8 cellular contexts compared by ENCODE assay signal in genomic region chr20:9392892-9393857, GRCh38.
DNase-seq lines count a peak whose midpoint lies in the region; ATAC-seq and TF ChIP-seq lines count a peak whose summit lies in the region.

No MANE protein-coding gene starts in this region.

- H3K4me3 ChIP-seq in Caco-2 (ENCODE audit: low read depth, low read length) (no peak overlapping the region), parathyroid adenoma (ENCODE audit: low read depth, low read length) (no peak overlapping the region)
- H3K4me3 ChIP-seq in effector memory CD4-positive, alpha-beta T cell (ENCODE audit: insufficient read depth, low read depth, low read length, poor library complexity, severe bottlenecking) = no peak overlapping the region

- H3K36me3 ChIP-seq in Caco-2 (ENCODE audit: control insufficient read depth, insufficient read depth, low read length) (no peaks in the 10 kb centered on the region), parathyroid adenoma (ENCODE audit: control insufficient read depth, insufficient read depth, low read length) (no peaks in the 10 kb centered on the region)
- no peaks in the 10 kb centered on the region for H3K36me3 ChIP-seq in effector memory CD4-positive, alpha-beta T cell (ENCODE audit: control insufficient read depth, insufficient read depth, low read length)

- peaks cover 6% of the 10 kb centered on the region for H3K27me3 Mint-ChIP-seq in Caco-2 (ENCODE audit: insufficient read depth, unreplicated experiment)

- no peaks in the 10 kb centered on the region for H3K9me3 Mint-ChIP-seq in Caco-2 (ENCODE audit: unreplicated experiment)

- H3K27me3 ChIP-seq in Caco-2 (replicated peaks; ENCODE audit: control insufficient read depth, insufficient read depth, low read length) = no peaks in the 10 kb centered on the region
- no peaks in the 10 kb centered on the region for H3K27me3 ChIP-seq in parathyroid adenoma (ENCODE audit: control insufficient read depth, insufficient read depth, low read length)
- no peaks in the 10 kb centered on the region for H3K27me3 ChIP-seq in effector memory CD4-positive, alpha-beta T cell (replicated peaks; ENCODE audit: control insufficient read depth, insufficient read depth, low read length, poor library complexity, severe bottlenecking)

- no TSS peak for BruUV-seq in Caco-2 (replicated peaks; lab: Mats Ljungman, UMichigan)

- TF ChIP-seq CTCF in Caco-2 (IDR thresholded peaks at IDR 0.05; ENCODE audit: insufficient read depth in 1 of 2, low read depth in 1 of 2, low read length in 1 of 2, severe bottlenecking in 1 of 2, unreplicated experiment in 1 of 2) = peak; percentile 65 to 92
- peak; percentile 59 for TF ChIP-seq CTCF in parathyroid adenoma (IDR thresholded peaks at IDR 0.05)

- H3K27ac ChIP-seq in parathyroid adenoma = no peak overlapping the region
- H3K27ac ChIP-seq in effector memory CD4-positive, alpha-beta T cell (ENCODE audit: insufficient read depth, low read length, poor library complexity, severe bottlenecking) = no peak overlapping the region

- CTCF ChIA-PET in Caco-2 (lab: Charles Lee) = interaction anchor here (0.5 to 1.2 kb wide), 10 partner anchors 15 to 643 kb away, joined by 3 to 15 read pairs (median 4); no protein-coding TSS in a partner anchor

- no peaks in the 10 kb centered on the region for H3K9me3 ChIP-seq in Caco-2
- H3K9me3 ChIP-seq in parathyroid adenoma (ENCODE audit: control insufficient read depth, low read length) = no peaks in the 10 kb centered on the region
- H3K9me3 ChIP-seq in effector memory CD4-positive, alpha-beta T cell (ENCODE audit: control insufficient read depth, low read length) = no peaks in the 10 kb centered on the region

- no peaks in the 10 kb centered on the region for H3K79me2 ChIP-seq in parathyroid adenoma

- H3K4me3 Mint-ChIP-seq in Caco-2 (ENCODE audit: unreplicated experiment) = no peak overlapping the region

- POLR2A ChIA-PET in Caco-2 (lab: Charles Lee) = no interaction called here

- DNase-seq in Caco-2 = peak; percentile 62 to 65
- peak; percentile 52 for DNase-seq in NCI-H146 (lab: John Stamatoyannopoulos, UW)
- DNase-seq in T1000 (lab: John Stamatoyannopoulos, UW) = peak; percentile 20
- DNase-seq in germinal center (ENCODE audit: low spot score) = peak; percentile 6
- DNase-seq in effector memory CD4-positive, alpha-beta T cell = no peak

- no peak overlapping the region for H3K4me2 ChIP-seq in parathyroid adenoma (ENCODE audit: low read length)

- no peak overlapping the region for H3K9ac ChIP-seq in parathyroid adenoma

- H3K36me3 Mint-ChIP-seq in Caco-2 (ENCODE audit: insufficient read depth, unreplicated experiment) = no peaks in the 10 kb centered on the region

- H3K4me1 Mint-ChIP-seq in Caco-2 (ENCODE audit: low read depth, unreplicated experiment) = no peaks in the 10 kb centered on the region

- intact Hi-C loops in Caco-2 (cut with micrococcal nuclease; ENCODE audit: unreplicated experiment) = loop anchor here (2.0 kb wide), 1 partner anchor 540 kb away; no protein-coding TSS in a partner anchor

- no peak overlapping the region for H2AFZ ChIP-seq in parathyroid adenoma

- no peak overlapping the region for H3K27ac Mint-ChIP-seq in Caco-2 (ENCODE audit: unreplicated experiment)

- ATAC-seq in GM21360 (IDR thresholded peaks at IDR 0.05; ENCODE audit: unreplicated experiment) = peak; percentile 44
- no peak for ATAC-seq in HG02588 (IDR thresholded peaks at IDR 0.05; ENCODE audit: unreplicated experiment)

- no peaks in the 10 kb centered on the region for H3K4me1 ChIP-seq in Caco-2
- no peaks in the 10 kb centered on the region for H3K4me1 ChIP-seq in parathyroid adenoma
- H3K4me1 ChIP-seq in effector memory CD4-positive, alpha-beta T cell (ENCODE audit: control insufficient read depth, insufficient read depth, low read length, poor library complexity, severe bottlenecking) = no peaks in the 10 kb centered on the region

Comparison
In these comparisons a context has a peak if more than half of its experiments do, and no peak if none do; other contexts are left out.
1. DNase-seq: peak in Caco-2 (2 of 2), NCI-H146 (single experiment), T1000 (single experiment) and germinal center (single experiment); none in effector memory CD4-positive, alpha-beta T cell (0 of 3).